In the genomic region with DNA sequence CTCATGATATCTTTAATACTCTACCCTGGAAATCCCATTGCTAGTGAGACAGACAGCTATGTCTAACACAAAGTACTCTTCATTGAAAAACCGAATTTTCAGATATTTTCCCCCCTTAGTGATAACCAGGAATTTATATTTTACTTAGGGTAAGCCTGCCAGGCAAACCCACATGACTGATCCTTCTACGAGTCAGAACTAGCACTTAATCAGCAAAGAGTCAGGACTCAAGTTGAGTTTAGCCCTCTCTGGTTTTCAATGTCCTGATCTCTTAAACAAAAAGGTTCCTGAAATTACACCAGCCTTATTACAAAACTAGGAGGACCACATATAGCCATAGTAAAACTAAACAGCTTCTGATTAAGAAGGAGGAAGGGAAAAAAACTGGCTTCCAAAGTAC, we compare ENCODE assay signal across 23 cellular contexts. TPM values are rescaled to one million over a fixed set of nuclear protein-coding genes. Genes with fewer than 3 reads are reported as not detected.
DNase-seq lines count a peak whose midpoint lies in the region; ATAC-seq, FAIRE-seq and TF ChIP-seq lines count a peak whose summit lies in the region.
"Had no signal": no experiment of that assay in that cellular context is flagged by ENCODE, and none has a peak within 500 bp of the region (broad histone marks: within the 10 kb centered on the region; RNA-seq: fewer than 3 reads in every experiment).

No MANE protein-coding gene starts in this region.

- H3K9me3 Mint-ChIP-seq in nephron progenitor cell = peaks cover 22% of the 10 kb centered on the region
- H3K9me3 Mint-ChIP-seq in activated CD4-positive, alpha-beta T cell treated with anti-CD3 and anti-CD28 coated beads, Interleukin-2, amount 10 ng/mL, durations not matched to agents 24 days and 14 days = peaks cover 5% of the 10 kb centered on the region
- H3K9me3 Mint-ChIP-seq: activated naive CD8-positive, alpha-beta T cell treated with anti-CD3 and anti-CD28 coated beads, Interleukin-2, amount 10 ng/mL, durations not matched to agents 7 days and 5 days; stimulated activated effector memory CD8-positive, alpha-beta T cell treated with anti-CD3 and anti-CD28 coated beads, Interleukin-12 subunit alpha, Interleukin-12 subunit beta, amount 100 ng/mL, for 72 hours had no signal

- H2AFZ ChIP-seq in PC-3 (ENCODE audit: low read length) = no peak overlapping the region
- H2AFZ ChIP-seq: hepatocyte had no signal

- TF ChIP-seq CTCF in D721Med (IDR thresholded peaks at IDR 0.05; ENCODE audit: insufficient read depth, missing control alignments) = no peak
- no peak for TF ChIP-seq CTCF in PC-3 (conservative IDR thresholded peaks at IDR 0.05; ENCODE audit: low read depth, low read length)
- no peak for TF ChIP-seq CTCF in nephron progenitor cell (IDR thresholded peaks at IDR 0.05)

- H3K9me3 ChIP-seq in PC-3 (ENCODE audit: low read length) = no peaks in the 10 kb centered on the region
- H3K9me3 ChIP-seq: body of pancreas, lower lobe of right lung had no signal

- no peak overlapping the region for H3K4me3 Mint-ChIP-seq in nephron progenitor cell
- no peak overlapping the region for H3K4me3 Mint-ChIP-seq in activated CD4-positive, alpha-beta T cell treated with anti-CD3 and anti-CD28 coated beads, Interleukin-2, amount 10 ng/mL, durations not matched to agents 24 days and 14 days
- H3K4me3 Mint-ChIP-seq: activated naive CD8-positive, alpha-beta T cell treated with anti-CD3 and anti-CD28 coated beads, Interleukin-2, amount 10 ng/mL, durations not matched to agents 7 days and 5 days; stimulated activated effector memory CD8-positive, alpha-beta T cell treated with anti-CD3 and anti-CD28 coated beads, Interleukin-12 subunit alpha, Interleukin-12 subunit beta, amount 100 ng/mL, for 72 hours had no signal

- POLR2A ChIA-PET in PC-3 (lab: Charles Lee; ENCODE audit: unreplicated experiment) = no interaction called here

- no peaks in the 10 kb centered on the region for H3K9me2 ChIP-seq in PC-3 (replicated peaks; ENCODE audit: low read length)

- H3K36me3 ChIP-seq in PC-3 (ENCODE audit: low read depth, low read length) = 0 out of 2 replicates have a peak, but pooled peaks cover 7% of the 10 kb centered on the region
- H3K36me3 ChIP-seq: lower lobe of right lung had no signal

- H3K27me3 Mint-ChIP-seq in nephron progenitor cell (ENCODE audit: low read depth, poor library complexity) = no peaks in the 10 kb centered on the region
- H3K27me3 Mint-ChIP-seq in activated CD4-positive, alpha-beta T cell treated with anti-CD3 and anti-CD28 coated beads, Interleukin-2, amount 10 ng/mL, durations not matched to agents 24 days and 14 days = peaks cover 20% of the 10 kb centered on the region

- no peak overlapping the region for H3K27ac ChIP-seq in PC-3 (ENCODE audit: low read length)
- H3K27ac ChIP-seq: BLaER1, body of pancreas, hepatocyte, lower lobe of right lung had no signal

- DNase-seq in D721Med (ENCODE audit: insufficient read length, low spot score) = peak; percentile 46
- peak; percentile 32 for DNase-seq in PC-3
- DNase-seq in fibroblast of peridontal ligament (ENCODE audit: extremely low read depth) = peak; percentile 41
- DNase-seq in nephron progenitor cell = no peak
- DNase-seq in COLO668 (lab: John Stamatoyannopoulos, UW; ENCODE audit: unreplicated experiment) = no peak
- no peak for DNase-seq in activated CD4-positive, alpha-beta T cell treated with anti-CD3 and anti-CD28 coated beads, Interleukin-2, amount 10 ng/mL, durations not matched to agents 24 days and 14 days
- DNase-seq in kidney glomerular epithelial cell (lab: John Stamatoyannopoulos, UW) = no peak
- DNase-seq: activated CD4-positive, alpha-beta T cell treated with anti-CD3 and anti-CD28 coated beads, Interleukin-2, amount 50 U/mL, for 1 hour; activated naive CD8-positive, alpha-beta T cell treated with anti-CD3 and anti-CD28 coated beads, Interleukin-2, amount 10 ng/mL, durations not matched to agents 7 days and 5 days; body of pancreas; dermis blood vessel endothelial cell; EL; GOT3; lower lobe of right lung; NCI-H2107; NCI-H510A; T-helper 2 cell had no signal

- no peak overlapping the region for H3K9ac ChIP-seq in PC-3 (ENCODE audit: low read length)
- H3K9ac ChIP-seq: BLaER1 had no signal

- H3K27ac Mint-ChIP-seq in nephron progenitor cell = peak overlapping the region; percentile 16
- H3K27ac Mint-ChIP-seq in activated CD4-positive, alpha-beta T cell treated with anti-CD3 and anti-CD28 coated beads, Interleukin-2, amount 10 ng/mL, durations not matched to agents 24 days and 14 days = no peak overlapping the region
- H3K27ac Mint-ChIP-seq: activated naive CD8-positive, alpha-beta T cell treated with anti-CD3 and anti-CD28 coated beads, Interleukin-2, amount 10 ng/mL, durations not matched to agents 7 days and 5 days; stimulated activated effector memory CD8-positive, alpha-beta T cell treated with anti-CD3 and anti-CD28 coated beads, Interleukin-12 subunit alpha, Interleukin-12 subunit beta, amount 100 ng/mL, for 72 hours had no signal

- peaks cover 50% of the 10 kb centered on the region for H3K36me3 Mint-ChIP-seq in nephron progenitor cell (ENCODE audit: low read depth)
- no peaks in the 10 kb centered on the region for H3K36me3 Mint-ChIP-seq in activated CD4-positive, alpha-beta T cell treated with anti-CD3 and anti-CD28 coated beads, Interleukin-2, amount 10 ng/mL, durations not matched to agents 24 days and 14 days (ENCODE audit: low read depth)
- H3K36me3 Mint-ChIP-seq: activated naive CD8-positive, alpha-beta T cell treated with anti-CD3 and anti-CD28 coated beads, Interleukin-2, amount 10 ng/mL, durations not matched to agents 7 days and 5 days; stimulated activated effector memory CD8-positive, alpha-beta T cell treated with anti-CD3 and anti-CD28 coated beads, Interleukin-12 subunit alpha, Interleukin-12 subunit beta, amount 100 ng/mL, for 72 hours had no signal

- peak; percentile 63 for ATAC-seq in PC-3
- no peak for ATAC-seq in GM21515 (IDR thresholded peaks at IDR 0.05; ENCODE audit: unreplicated experiment)
- ATAC-seq: body of pancreas; HepG2; lower lobe of right lung; stimulated activated effector memory CD8-positive, alpha-beta T cell treated with anti-CD3 and anti-CD28 coated beads, Interleukin-12 subunit alpha, Interleukin-12 subunit beta, amount 100 ng/mL, for 72 hours had no signal

- no peaks in the 10 kb centered on the region for H3K27me3 ChIP-seq in PC-3 (ENCODE audit: low read length)
- H3K27me3 ChIP-seq: BLaER1, body of pancreas, hepatocyte had no signal

- no peak overlapping the region for H3K4me2 ChIP-seq in PC-3 (ENCODE audit: low read length)
- H3K4me2 ChIP-seq: BLaER1, hepatocyte had no signal

- H3K4me1 ChIP-seq in PC-3 (ENCODE audit: insufficient read depth, low read length) = 0 out of 2 replicates have a peak, but pooled peaks cover 4% of the 10 kb centered on the region
- H3K4me1 ChIP-seq: BLaER1 had no signal

- CTCF ChIA-PET in PC-3 (lab: Charles Lee) = no interaction called here

- H3K4me1 Mint-ChIP-seq in nephron progenitor cell = peaks cover 18% of the 10 kb centered on the region
- H3K4me1 Mint-ChIP-seq in activated CD4-positive, alpha-beta T cell treated with anti-CD3 and anti-CD28 coated beads, Interleukin-2, amount 10 ng/mL, durations not matched to agents 24 days and 14 days = no peaks in the 10 kb centered on the region
- H3K4me1 Mint-ChIP-seq: activated naive CD8-positive, alpha-beta T cell treated with anti-CD3 and anti-CD28 coated beads, Interleukin-2, amount 10 ng/mL, durations not matched to agents 7 days and 5 days; stimulated activated effector memory CD8-positive, alpha-beta T cell treated with anti-CD3 and anti-CD28 coated beads, Interleukin-12 subunit alpha, Interleukin-12 subunit beta, amount 100 ng/mL, for 72 hours had no signal

- FAIRE-seq in D721Med (lab: Jason Lieb, UNC) = no peak
- FAIRE-seq: HepG2, urothelium cell line had no signal

- H3K79me2 ChIP-seq in PC-3 (ENCODE audit: low read length) = peaks cover 88% of the 10 kb centered on the region

- peaks cover 6% of the 10 kb centered on the region; the same call in 1 of the 2 replicates for H4K20me1 ChIP-seq in PC-3 (ENCODE audit: low read length)

- H3F3A ChIP-seq in PC-3 (ENCODE audit: low read length, unreplicated experiment) = peaks cover 4% of the 10 kb centered on the region

- no TSS peak for BruUV-seq in PC-3 (replicated peaks; lab: Mats Ljungman, UMichigan)

- no peak overlapping the region for H3K4me3 ChIP-seq in PC-3 (ENCODE audit: low read length)
- H3K4me3 ChIP-seq: BLaER1, body of pancreas, hepatocyte, lower lobe of right lung had no signal

- intact Hi-C loops in PC-3 (cut with micrococcal nuclease) = no loop called here
- intact Hi-C loops in activated CD4-positive, alpha-beta T cell treated with anti-CD3 and anti-CD28 coated beads, Interleukin-2, amount 10 ng/mL, durations not matched to agents 24 days and 14 days (cut with micrococcal nuclease) = no loop called here

RNA-seq across cellular contexts. Expression of gene ENAH, which starts 56.8 kb away (rescaled TPM):
- 96.6 and 101 TPM in 2 replicates for total RNA-seq in PC-3 (2014; rRNA removed)
- total RNA-seq in activated CD4-positive, alpha-beta T cell treated with anti-CD3 and anti-CD28 coated beads, Interleukin-2, amount 10 ng/mL, durations not matched to agents 24 days and 14 days = 0.33 TPM in 1 of 2 replicates, not detected in the other
- total RNA-seq: activated naive CD8-positive, alpha-beta T cell treated with anti-CD3 and anti-CD28 coated beads, Interleukin-2, amount 10 ng/mL, durations not matched to agents 7 days and 5 days had no signal

Comparison
In these comparisons a context has a peak if more than half of its experiments do, and no peak if none do; other contexts are left out.
1. DNase-seq: peak in D721Med (single experiment), PC-3 (single experiment) and fibroblast of peridontal ligament (single experiment); none in nephron progenitor cell (single experiment), COLO668 (single experiment), activated CD4-positive, alpha-beta T cell treated with anti-CD3 and anti-CD28 coated beads, Interleukin-2, amount 10 ng/mL, durations not matched to agents 24 days and 14 days (single experiment) and kidney glomerular epithelial cell (single experiment).
2. RNA of gene ENAH, which starts 56.8 kb away (total RNA-seq): 96.6 to 101 TPM in PC-3; 0.33 TPM in activated CD4-positive, alpha-beta T cell treated with anti-CD3 and anti-CD28 coated beads, Interleukin-2, amount 10 ng/mL, durations not matched to agents 24 days and 14 days; every median in the first group is over 10 times any median in the second.